Comparison of ENCODE assay signal across 10 cellular contexts in the genomic region with DNA sequence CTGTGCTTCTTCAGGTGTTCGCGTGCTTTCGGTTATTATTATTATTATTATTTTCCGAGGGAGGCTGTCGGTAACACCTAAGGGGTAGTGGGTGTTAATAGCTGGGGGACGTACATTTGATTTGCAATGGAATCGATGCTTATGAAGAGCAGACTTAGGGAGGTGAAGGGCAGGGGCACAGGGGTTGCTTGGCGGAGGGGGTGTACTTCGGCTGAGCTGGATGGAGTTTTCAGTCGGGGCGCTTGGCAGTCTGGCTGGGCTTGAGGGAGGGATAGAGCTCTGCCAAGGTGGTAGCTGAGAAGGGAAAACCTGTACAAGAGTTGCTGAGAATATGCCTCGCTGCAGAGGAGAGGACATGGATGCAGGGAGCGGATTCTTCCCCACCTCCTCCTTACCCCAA. TPM values are rescaled to one million over a fixed set of nuclear protein-coding genes. Genes with fewer than 3 reads are reported as not detected.
DNase-seq lines count a peak whose midpoint lies in the region; ATAC-seq and TF ChIP-seq lines count a peak whose summit lies in the region.
"Had no signal": no experiment of that assay in that cellular context is flagged by ENCODE, and none has a peak within 500 bp of the region (broad histone marks: within the 10 kb centered on the region; RNA-seq: fewer than 3 reads in every experiment).

No MANE protein-coding gene starts in this region.

- ATAC-seq in activated naive CD8-positive, alpha-beta T cell treated with anti-CD3 and anti-CD28 coated beads, Interleukin-2, amount 10 ng/mL, durations not matched to agents 7 days and 5 days (ENCODE audit: low read depth): no peak
- no peak for ATAC-seq in natural killer cell
- no peak for ATAC-seq in HG03039 (IDR thresholded peaks at IDR 0.05; ENCODE audit: unreplicated experiment)

- H3K9me3 Mint-ChIP-seq in activated naive CD8-positive, alpha-beta T cell treated with anti-CD3 and anti-CD28 coated beads, Interleukin-2, amount 10 ng/mL, durations not matched to agents 7 days and 5 days: peaks cover 3% of the 10 kb centered on the region
- no peaks in the 10 kb centered on the region for H3K9me3 Mint-ChIP-seq in activated naive CD8-positive, alpha-beta T cell treated with anti-CD3 and anti-CD28 coated beads for 36 hours
- peaks cover 9 to 12% of the 10 kb centered on the region in 2 donors for H3K9me3 Mint-ChIP-seq in natural killer cell

- peak overlapping the region; percentile 35 for H3K4me3 Mint-ChIP-seq in activated naive CD8-positive, alpha-beta T cell treated with anti-CD3 and anti-CD28 coated beads, Interleukin-2, amount 10 ng/mL, durations not matched to agents 7 days and 5 days
- H3K4me3 Mint-ChIP-seq in activated naive CD8-positive, alpha-beta T cell treated with anti-CD3 and anti-CD28 coated beads for 36 hours: no peak overlapping the region
- H3K4me3 Mint-ChIP-seq in natural killer cell: no peak overlapping the region

- no peaks in the 10 kb centered on the region for H3K27me3 ChIP-seq in testis

- no peaks in the 10 kb centered on the region for H3K4me1 ChIP-seq in testis

- peaks cover 2% of the 10 kb centered on the region for H3K4me1 Mint-ChIP-seq in activated naive CD8-positive, alpha-beta T cell treated with anti-CD3 and anti-CD28 coated beads, Interleukin-2, amount 10 ng/mL, durations not matched to agents 7 days and 5 days
- H3K4me1 Mint-ChIP-seq in activated naive CD8-positive, alpha-beta T cell treated with anti-CD3 and anti-CD28 coated beads for 36 hours: peaks cover 4% of the 10 kb centered on the region
- H3K4me1 Mint-ChIP-seq in natural killer cell: no peaks in the 10 kb centered on the region

- peaks cover 33% of the 10 kb centered on the region for H3K27me3 Mint-ChIP-seq in activated naive CD8-positive, alpha-beta T cell treated with anti-CD3 and anti-CD28 coated beads, Interleukin-2, amount 10 ng/mL, durations not matched to agents 7 days and 5 days
- H3K27me3 Mint-ChIP-seq in activated naive CD8-positive, alpha-beta T cell treated with anti-CD3 and anti-CD28 coated beads for 36 hours: peaks cover 46% of the 10 kb centered on the region
- H3K27me3 Mint-ChIP-seq in natural killer cell (ENCODE audit: low read depth in 2 of 2): peaks cover 8 to 28% of the 10 kb centered on the region in 2 donors

- no peaks in the 10 kb centered on the region for H3K36me3 Mint-ChIP-seq in activated naive CD8-positive, alpha-beta T cell treated with anti-CD3 and anti-CD28 coated beads, Interleukin-2, amount 10 ng/mL, durations not matched to agents 7 days and 5 days
- H3K36me3 Mint-ChIP-seq in activated naive CD8-positive, alpha-beta T cell treated with anti-CD3 and anti-CD28 coated beads for 36 hours: peaks cover 3% of the 10 kb centered on the region
- H3K36me3 Mint-ChIP-seq in natural killer cell: peaks cover 23% of the 10 kb centered on the region

- in situ Hi-C loops in astrocyte of the cerebellum (cut with HindIII; ENCODE audit: low sequenced_read_pairs): no loop called here

- 2 to 3% methylated on average over 13 of the region's 13 CpGs for WGBS in testis, 2 donors

- TF ChIP-seq POLR2A in testis (IDR thresholded peaks at IDR 0.05): no peak

- no peak for TF ChIP-seq CTCF in astrocyte of the cerebellum (IDR thresholded peaks at IDR 0.05; ENCODE audit: low read depth, low read length, missing control alignments)
- TF ChIP-seq CTCF in testis (IDR thresholded peaks at IDR 0.05): no peak
- no peak for TF ChIP-seq CTCF in natural killer cell (IDR thresholded peaks at IDR 0.05)

- DNase-seq in activated naive CD8-positive, alpha-beta T cell treated with anti-CD3 and anti-CD28 coated beads, Interleukin-2, amount 10 ng/mL, durations not matched to agents 7 days and 5 days: no peak
- no peak for DNase-seq in activated naive CD8-positive, alpha-beta T cell treated with anti-CD3 and anti-CD28 coated beads for 36 hours
- DNase-seq in astrocyte of the cerebellum (ENCODE audit: low read depth) (no peak), testis (no peak), natural killer cell (no peak), epidermal melanocyte (ENCODE audit: insufficient read length, low spot score) (no peak)
- DNase-seq: activated CD8-positive, alpha-beta memory T cell treated with anti-CD3 and anti-CD28 coated beads, Interleukin-2, amount 50 U/mL, for 4 hours; NCI-H1436 treated with DMSO at 0.1 percent for 48 hours had no signal

- peak overlapping the region; percentile 53 for H3K4me3 ChIP-seq in astrocyte of the cerebellum (ENCODE audit: low read depth, low read length)
- H3K4me3 ChIP-seq in iPS-18c (ENCODE audit: insufficient read depth, low read depth, low read length): peak overlapping the region; percentile 66
- peak overlapping the region; percentile 38 to 43 for H3K4me3 ChIP-seq in testis

- no peaks in the 10 kb centered on the region for H3K9me3 ChIP-seq in iPS-18c (ENCODE audit: control insufficient read depth, insufficient read depth, low read length)
- no peaks in the 10 kb centered on the region for H3K9me3 ChIP-seq in testis

- intact Hi-C loops in testis (cut with DNase I; ENCODE audit: low total_unique reads): no loop called here
- intact Hi-C loops in natural killer cell (cut with micrococcal nuclease): no loop called here

- no peaks in the 10 kb centered on the region for H3K36me3 ChIP-seq in testis (ENCODE audit: low read depth, missing control alignments)

- H3K27ac ChIP-seq in testis: no peak overlapping the region

- POLR2A ChIA-PET in activated naive CD8-positive, alpha-beta T cell treated with anti-CD3 and anti-CD28 coated beads, Interleukin-2, amount 10 ng/mL, durations not matched to agents 7 days and 5 days (lab: Charles Lee): no interaction called here

- no peak overlapping the region for H3K27ac Mint-ChIP-seq in activated naive CD8-positive, alpha-beta T cell treated with anti-CD3 and anti-CD28 coated beads, Interleukin-2, amount 10 ng/mL, durations not matched to agents 7 days and 5 days
- no peak overlapping the region for H3K27ac Mint-ChIP-seq in activated naive CD8-positive, alpha-beta T cell treated with anti-CD3 and anti-CD28 coated beads for 36 hours
- H3K27ac Mint-ChIP-seq in natural killer cell: no peak overlapping the region

RNA-seq across cellular contexts. Expression of a gene that starts 0.6 kb away (rescaled TPM):
- not detected for total RNA-seq in activated naive CD8-positive, alpha-beta T cell treated with anti-CD3 and anti-CD28 coated beads, Interleukin-2, amount 10 ng/mL, durations not matched to agents 7 days and 5 days
- under 1 TPM; 0.16 to 0.18 TPM for total RNA-seq in activated naive CD8-positive, alpha-beta T cell treated with anti-CD3 and anti-CD28 coated beads for 36 hours
- total RNA-seq in testis (10 to 100 TPM; 32.5 to 33.6 TPM), natural killer cell (under 1 TPM in 2 of 3 donors, not detected in 1; 0.05 to 0.68 TPM)
- polyA plus RNA-seq in testis (ENCODE audit: insufficient read depth, low read depth, low replicate concordance): 15.4 TPM

Comparison
In these comparisons a context has a peak if more than half of its experiments do, and no peak if none do; other contexts are left out.
1. RNA of a gene that starts 0.6 kb away (total RNA-seq): 32.5 to 33.6 TPM in testis; 0.16 to 0.18 TPM in activated naive CD8-positive, alpha-beta T cell treated with anti-CD3 and anti-CD28 coated beads for 36 hours, 0.05 to 0.68 TPM in natural killer cell and not detected in activated naive CD8-positive, alpha-beta T cell treated with anti-CD3 and anti-CD28 coated beads, Interleukin-2, amount 10 ng/mL, durations not matched to agents 7 days and 5 days; every median in the first group is over 10 times any median in the second.
2. Peak in every context shown above with its lines, with median percentiles within 50 percentile points of each other: H3K4me3 ChIP-seq.